ENCODE assay signal across 8 cellular contexts in the genomic region with DNA sequence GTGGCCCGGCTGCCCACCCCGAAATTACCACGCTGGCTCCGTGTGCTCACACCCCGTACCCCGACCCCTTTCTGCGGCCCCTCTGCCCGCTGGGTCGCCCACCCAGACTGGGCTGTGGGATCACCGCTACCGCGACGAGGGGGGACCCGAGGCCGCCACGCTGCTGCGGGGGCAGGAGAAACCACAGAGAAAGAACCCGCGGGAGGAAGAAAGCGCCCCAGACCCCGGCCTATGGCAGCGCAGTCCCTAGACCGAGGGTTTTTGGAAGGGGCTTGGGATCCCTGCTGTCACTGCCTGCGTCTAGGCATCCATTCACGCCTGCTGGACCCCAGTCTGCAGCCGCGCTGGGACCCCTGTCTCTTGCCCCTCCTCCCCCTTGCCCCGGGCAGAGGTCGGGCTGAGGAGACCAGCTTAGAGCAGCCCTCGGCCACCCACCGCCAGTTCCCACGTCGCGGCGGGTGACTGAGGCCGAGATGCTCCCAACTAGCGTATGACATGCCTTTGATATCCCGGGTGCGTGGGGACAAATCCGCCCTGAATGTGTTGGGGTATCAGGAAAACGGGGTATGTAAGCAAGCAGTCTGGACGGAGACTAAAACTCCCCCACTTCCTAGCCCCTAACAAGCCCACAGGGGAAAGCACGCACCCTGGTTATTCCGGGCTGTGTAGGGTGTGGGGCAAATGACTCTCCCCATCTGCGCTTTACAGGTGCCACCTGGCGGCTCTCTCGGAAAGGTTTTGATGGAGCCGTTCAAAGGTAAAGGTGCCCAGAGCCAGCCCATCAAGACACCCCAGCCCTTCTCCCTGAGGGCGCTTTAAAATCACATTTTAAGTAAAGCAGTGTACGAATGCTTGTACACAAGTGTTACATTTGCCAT. TPM values are rescaled to one million over a fixed set of nuclear protein-coding genes. Genes with fewer than 3 reads are reported as not detected.
DNase-seq lines count a peak whose midpoint lies in the region; ATAC-seq and TF ChIP-seq lines count a peak whose summit lies in the region.

No MANE protein-coding gene starts in this region.

- peaks cover 19% of the 10 kb centered on the region for H4K20me1 ChIP-seq in BLaER1

- DNase-seq in NCI-H128 (lab: John Stamatoyannopoulos, UW; ENCODE audit: unreplicated experiment) (peak; percentile 45), dorsolateral prefrontal cortex (peak in 8 of 10 donors; percentile 4 to 73 (median 52)), mesothelial cell of epicardium (ENCODE audit: low spot score in 2 of 2, unreplicated experiment in 2 of 2) (peak in 1 of 2 experiments; percentile 71), pons (ENCODE audit: low spot score) (no peak)
- DNase-seq in activated CD4-positive, alpha-beta T cell treated with anti-CD3 and anti-CD28 coated beads, Interleukin-2, amount 50 U/mL, for 48 hours = peak; percentile 73 to 80
- DNase-seq in stimulated activated CD8-positive, alpha-beta memory T cell treated with anti-CD3 and anti-CD28 coated beads, Interleukin-4, amount 100 ng/mL, for 1 hour (ENCODE audit: low read depth in 2 of 2, low spot score in 1 of 2) = peak; percentile 32 to 51

- H3K4me1 Mint-ChIP-seq in mesothelial cell of epicardium = peaks cover 21% of the 10 kb centered on the region

- H3K9ac ChIP-seq in BLaER1 = peak overlapping the region; percentile 34; the same call in 1 of the 2 replicates

- no peaks in the 10 kb centered on the region for H3K9me3 ChIP-seq in BLaER1

- H3K9me3 Mint-ChIP-seq in mesothelial cell of epicardium = no peaks in the 10 kb centered on the region

- intact Hi-C loops in dorsolateral prefrontal cortex (cut with DNase I) = loop anchor here (5.0 to 10.0 kb wide), 2 partner anchors 495 to 722 kb away; no protein-coding TSS in a partner anchor

- H3K27ac ChIP-seq in BLaER1 = no peak overlapping the region
- peak overlapping the region in 55 of 59 donors; percentile 10 to 91 (median 81) for H3K27ac ChIP-seq in dorsolateral prefrontal cortex

- H3K27ac Mint-ChIP-seq in mesothelial cell of epicardium = peak overlapping the region; percentile 72

- H3K27me3 Mint-ChIP-seq in mesothelial cell of epicardium (ENCODE audit: low read depth) = peaks cover 22% of the 10 kb centered on the region

- H3K27me3 ChIP-seq in BLaER1 = peaks cover 51% of the 10 kb centered on the region
- peaks cover 0 to 25% (median 0%) of the 10 kb centered on the region in 45 donors for H3K27me3 ChIP-seq in dorsolateral prefrontal cortex

- H3K36me3 Mint-ChIP-seq in mesothelial cell of epicardium = no peaks in the 10 kb centered on the region

- H3K36me3 ChIP-seq in BLaER1 = no peaks in the 10 kb centered on the region

- TF ChIP-seq CTCF in dorsolateral prefrontal cortex (IDR thresholded peaks at IDR 0.05 in 54 of 56, conservative IDR thresholded peaks at IDR 0.05 in 2 of 56; ENCODE audit: low read depth in 1 of 56, partially characterized antibody in 56 of 56) (peak in 42 of 56 donors; percentile 9 to 55 (median 33)), mesothelial cell of epicardium (IDR thresholded peaks at IDR 0.05; ENCODE audit: unreplicated experiment) (peak; percentile 39)

- peaks cover 18% of the 10 kb centered on the region for H3K4me1 ChIP-seq in BLaER1

- H3K4me2 ChIP-seq in BLaER1 = peak overlapping the region; percentile 99

- peak; percentile 52 for ATAC-seq in GM21515 (IDR thresholded peaks at IDR 0.05; ENCODE audit: unreplicated experiment)

- H3K4me3 ChIP-seq in BLaER1 (peak overlapping the region; percentile 69), dorsolateral prefrontal cortex (peak overlapping the region; percentile 43 to 83 (median 69))

- H3K4me3 Mint-ChIP-seq in mesothelial cell of epicardium = peak overlapping the region; percentile 97

RNA-seq across cellular contexts. Expression of a gene that starts 0.9 kb away (rescaled TPM):
- total RNA-seq in dorsolateral prefrontal cortex = 10 to 100 TPM; 16.6 to 52.6 (median 34.9) TPM
- 26.1 to 35.4 TPM (median 27.9 TPM) in 3 replicates for total RNA-seq in mesothelial cell of epicardium
